21 cellular contexts compared by ENCODE assay signal in genomic region chr16:88805887-88806393, GRCh38. TPM values are rescaled to one million over a fixed set of nuclear protein-coding genes. Genes with fewer than 3 reads are reported as not detected.
A peak's percentile ranks its signal among the peaks of the same experiment; 100 is the strongest.
DNase-seq lines count a peak whose midpoint lies in the region; ATAC-seq, FAIRE-seq and TF ChIP-seq lines count a peak whose summit lies in the region.
"Had no signal": no experiment of that assay in that cellular context is flagged by ENCODE, and none has a peak within 500 bp of the region (broad histone marks: within the 10 kb centered on the region; RNA-seq: fewer than 3 reads in every experiment).

No MANE protein-coding gene starts in this region.

- H3K27ac ChIP-seq in HL-60 (replicated peaks) (peak overlapping the region; percentile 84), HepG2 (ENCODE audit: extremely low read length, insufficient read depth, low read length) (peak overlapping the region; percentile 8)
- H3K27ac ChIP-seq: ascending aorta, parathyroid adenoma, VCaP had no signal

- H3K9ac ChIP-seq in HepG2 (ENCODE audit: insufficient read depth, low read depth, low read length), result no peak overlapping the region
- H3K9ac ChIP-seq: parathyroid adenoma had no signal

- H3K27me3 ChIP-seq in Caco-2 (replicated peaks; ENCODE audit: control insufficient read depth, insufficient read depth, low read length) (no peaks in the 10 kb centered on the region), HL-60 (ENCODE audit: insufficient read depth, poor library complexity, severe bottlenecking) (no peaks in the 10 kb centered on the region), HepG2 (ENCODE audit: control insufficient read depth in 1 of 2, insufficient read depth in 2 of 2, low read length in 2 of 2) (no peaks in the 10 kb centered on the region)
- H3K27me3 ChIP-seq: ascending aorta had no signal

- H3K36me3 Mint-ChIP-seq in Caco-2 (ENCODE audit: insufficient read depth, unreplicated experiment), result peaks cover 93% of the 10 kb centered on the region
- H3K36me3 Mint-ChIP-seq in activated CD4-positive, alpha-beta memory T cell treated with anti-CD3 and anti-CD28 coated beads for 36 hours, result peaks cover 60% of the 10 kb centered on the region
- peaks cover 47% of the 10 kb centered on the region for H3K36me3 Mint-ChIP-seq in MCF 10A (ENCODE audit: insufficient read depth, unreplicated experiment)
- H3K36me3 Mint-ChIP-seq: naive B cell had no signal

- TF ChIP-seq RAD21 in HepG2 (CRISPR knock-in tag; IDR thresholded peaks at IDR 0.05), result no peak

- TF ChIP-seq EP300 in HepG2 (IDR thresholded peaks at IDR 0.05; ENCODE audit: low read depth in 2 of 2, low read length in 2 of 2) (no peak), HepG2 (CRISPR knock-in tag; IDR thresholded peaks at IDR 0.05; ENCODE audit: borderline replicate concordance) (no peak)

- intact Hi-C loops in Caco-2 (cut with micrococcal nuclease; ENCODE audit: unreplicated experiment), result no loop called here
- intact Hi-C loops in activated CD4-positive, alpha-beta memory T cell treated with anti-CD3 and anti-CD28 coated beads for 36 hours (cut with micrococcal nuclease), result no loop called here
- intact Hi-C loops in HepG2 (cut with micrococcal nuclease; ENCODE audit: unreplicated experiment), result no loop called here
- intact Hi-C loops in MCF 10A (cut with micrococcal nuclease), result no loop called here

- H3K27ac Mint-ChIP-seq in Caco-2 (ENCODE audit: unreplicated experiment) (no peak overlapping the region), MCF 10A (ENCODE audit: low read depth, unreplicated experiment) (no peak overlapping the region)
- no peak overlapping the region for H3K27ac Mint-ChIP-seq in activated CD4-positive, alpha-beta memory T cell treated with anti-CD3 and anti-CD28 coated beads for 36 hours
- H3K27ac Mint-ChIP-seq: B cell; effector memory CD8-positive, alpha-beta T cell had no signal

- H3K4me3 Mint-ChIP-seq in Caco-2 (ENCODE audit: unreplicated experiment) (peak overlapping the region; percentile 75), MCF 10A (ENCODE audit: unreplicated experiment) (no peak overlapping the region)
- H3K4me3 Mint-ChIP-seq in activated CD4-positive, alpha-beta memory T cell treated with anti-CD3 and anti-CD28 coated beads for 36 hours, result peak overlapping the region; percentile 37
- H3K4me3 Mint-ChIP-seq: B cell had no signal

- H3K4me2 ChIP-seq in HepG2 (ENCODE audit: low read depth, low read length), result no peak overlapping the region

- in situ Hi-C loops in HepG2 (cut with HindIII; ENCODE audit: extremely low pct_ligation_motif_present, low pct_unique_long_range_greater_than_20kb), result no loop called here

- no peak for ATAC-seq in HepG2
- ATAC-seq: effector memory CD8-positive, alpha-beta T cell had no signal

- no peak overlapping the region for H2AFZ ChIP-seq in HepG2 (ENCODE audit: low read length)
- H2AFZ ChIP-seq: parathyroid adenoma had no signal

- H3K36me3 ChIP-seq in Caco-2 (ENCODE audit: control insufficient read depth, insufficient read depth, low read length) (peaks cover 24% of the 10 kb centered on the region), HepG2 (replicated peaks in 1 of 2; ENCODE audit: control insufficient read depth in 1 of 2, insufficient read depth in 2 of 2, low read length in 2 of 2) (peaks cover 15 to 43% of the 10 kb centered on the region in 2 experiments)

- H3K4me3 ChIP-seq in Caco-2 (ENCODE audit: low read depth, low read length) (no peak overlapping the region), HL-60 (replicated peaks; ENCODE audit: insufficient read depth, low read length) (peak overlapping the region; percentile 67), HepG2 (replicated peaks in 1 of 3; ENCODE audit: insufficient read depth in 1 of 3, low read depth in 2 of 3, low read length in 3 of 3) (no peak overlapping the region)
- H3K4me3 ChIP-seq: ascending aorta had no signal

- no peak for FAIRE-seq in HepG2 (lab: Jason Lieb, UNC)
- FAIRE-seq: GM12891, islet of Langerhans, urothelium cell line had no signal

- peaks cover 11% of the 10 kb centered on the region; the same call in 1 of the 2 replicates for H4K20me1 ChIP-seq in HepG2 (ENCODE audit: insufficient read depth, low read length)

- no peaks in the 10 kb centered on the region for H3K9me3 Mint-ChIP-seq in Caco-2 (ENCODE audit: unreplicated experiment)
- no peaks in the 10 kb centered on the region for H3K9me3 Mint-ChIP-seq in activated CD4-positive, alpha-beta memory T cell treated with anti-CD3 and anti-CD28 coated beads for 36 hours
- no peaks in the 10 kb centered on the region for H3K9me3 Mint-ChIP-seq in MCF 10A (ENCODE audit: unreplicated experiment)
- H3K9me3 Mint-ChIP-seq: effector memory CD8-positive, alpha-beta T cell; naive B cell had no signal

- no peaks in the 10 kb centered on the region for H3K27me3 Mint-ChIP-seq in Caco-2 (ENCODE audit: insufficient read depth, unreplicated experiment)
- no peaks in the 10 kb centered on the region for H3K27me3 Mint-ChIP-seq in activated CD4-positive, alpha-beta memory T cell treated with anti-CD3 and anti-CD28 coated beads for 36 hours
- no peaks in the 10 kb centered on the region for H3K27me3 Mint-ChIP-seq in MCF 10A (ENCODE audit: insufficient read depth, unreplicated experiment)
- H3K27me3 Mint-ChIP-seq: B cell; effector memory CD8-positive, alpha-beta T cell; naive B cell had no signal

- DNase-seq in Caco-2 (no peak), HL-60 (ENCODE audit: low read depth in 1 of 2, low spot score in 1 of 2) (no peak), HepG2 (ENCODE audit: low spot score) (no peak), NCI-H226 (no peak), SW 1271 (lab: John Stamatoyannopoulos, UW) (no peak), MCF 10A (ENCODE audit: unreplicated experiment) (no peak)
- DNase-seq in activated CD4-positive, alpha-beta memory T cell treated with anti-CD3 and anti-CD28 coated beads for 36 hours, result no peak
- DNase-seq: activated effector memory CD4-positive, alpha-beta T cell treated with anti-CD3 and anti-CD28 coated beads, Interleukin-2, amount 50 U/mL, for 16 hours; effector memory CD8-positive, alpha-beta T cell; GF-D8; naive B cell; NCI-H187; Right ventricle myocardium superior; stimulated activated CD4-positive, alpha-beta T cell treated with anti-CD3 and anti-CD28 coated beads, Interleukin-2, amount 100 ng/mL, for 24 hours had no signal

- BruUV-seq in Caco-2 (replicated peaks; lab: Mats Ljungman, UMichigan), result no TSS peak
- no TSS peak for BruUV-seq in HepG2 (replicated peaks; lab: Mats Ljungman, UMichigan)
- BruUV-seq in MCF 10A (replicated peaks; lab: Mats Ljungman, UMichigan), result no TSS peak

- TF ChIP-seq POLR2A in HepG2 (IDR thresholded peaks at IDR 0.05; ENCODE audit: insufficient read depth in 1 of 2, low read depth in 2 of 2, low read length in 2 of 2), result no peak

- no peak for TF ChIP-seq CTCF in Caco-2 (IDR thresholded peaks at IDR 0.05; ENCODE audit: insufficient read depth in 1 of 2, low read depth in 1 of 2, low read length in 1 of 2, severe bottlenecking in 1 of 2, unreplicated experiment in 1 of 2)
- no peak for TF ChIP-seq CTCF in HL-60 (IDR thresholded peaks at IDR 0.05; ENCODE audit: insufficient read depth, low read length)
- no peak for TF ChIP-seq CTCF in HepG2 (CRISPR knock-in tag; IDR thresholded peaks at IDR 0.05)
- TF ChIP-seq CTCF in MCF 10A (IDR thresholded peaks at IDR 0.05; ENCODE audit: unreplicated experiment), result no peak

- WGBS in HepG2 (ENCODE audit: low lambda C conversion rate), result 100% methylated on average over 3 of the region's 21 CpGs

- CTCF ChIA-PET in Caco-2 (lab: Charles Lee), result interaction anchor here (3.1 kb wide), 1 partner anchor 69 kb away, joined by 10 read pairs; no protein-coding TSS in a partner anchor
- CTCF ChIA-PET in activated CD4-positive, alpha-beta memory T cell treated with anti-CD3 and anti-CD28 coated beads for 36 hours (lab: Charles Lee), result no interaction called here
- CTCF ChIA-PET in HepG2 (lab: Yijun Ruan, JAX; ENCODE audit: low intra/inter-chr PET ratio, low total read pairs), result no interaction called here
- CTCF ChIA-PET in MCF 10A (lab: Yijun Ruan, JAX), result interaction anchor here (0.6 kb wide), 1 partner anchor 261 kb away, joined by 3 read pairs; no protein-coding TSS in a partner anchor

- H3K4me1 ChIP-seq in Caco-2, result peaks cover 10% of the 10 kb centered on the region
- peaks cover 42% of the 10 kb centered on the region for H3K4me1 ChIP-seq in HepG2 (ENCODE audit: insufficient read depth, low read length)

- H3K79me2 ChIP-seq in HepG2 (ENCODE audit: insufficient read depth, low read length), result peaks cover 30% of the 10 kb centered on the region
- H3K79me2 ChIP-seq: parathyroid adenoma had no signal

- H3K9me3 ChIP-seq in Caco-2, result no peaks in the 10 kb centered on the region
- H3K9me3 ChIP-seq in HepG2 (ENCODE audit: low read length), result no peaks in the 10 kb centered on the region
- H3K9me3 ChIP-seq: ascending aorta had no signal

- POLR2A ChIA-PET in Caco-2 (lab: Charles Lee), result no interaction called here
- POLR2A ChIA-PET in activated CD4-positive, alpha-beta memory T cell treated with anti-CD3 and anti-CD28 coated beads for 36 hours (lab: Charles Lee), result interaction anchor here (0.6 to 1.2 kb wide), 4 partner anchors 22 to 102 kb away, joined by 3 read pairs; no protein-coding TSS in a partner anchor
- POLR2A ChIA-PET in HepG2 (lab: Yijun Ruan, JAX), result interaction anchor here (1.6 to 2.2 kb wide), 2 partner anchors 42 to 46 kb away, joined by 5 to 6 read pairs; no protein-coding TSS in a partner anchor
- POLR2A ChIA-PET in MCF 10A (lab: Yijun Ruan, JAX), result interaction anchor here (0.7 to 1.2 kb wide), 2 partner anchors 22 to 52 kb away, joined by 4 to 5 read pairs; no protein-coding TSS in a partner anchor

- H3K4me1 Mint-ChIP-seq in Caco-2 (ENCODE audit: low read depth, unreplicated experiment) (no peaks in the 10 kb centered on the region), MCF 10A (ENCODE audit: insufficient read depth, unreplicated experiment) (no peaks in the 10 kb centered on the region)
- peaks cover 33% of the 10 kb centered on the region for H3K4me1 Mint-ChIP-seq in activated CD4-positive, alpha-beta memory T cell treated with anti-CD3 and anti-CD28 coated beads for 36 hours (ENCODE audit: low read depth)

RNA-seq across cellular contexts. Expression of gene CDT1, which starts 2.4 kb away (rescaled TPM):
- total RNA-seq in Caco-2 (2022) (97.7 and 98.0 TPM in 2 replicates), HepG2 (2016; rRNA removed; fragmentation: Illumina TruSeq; extraction: Trizol) (16.5 and 23.1 TPM in 2 replicates), MCF 10A (2022) (5.3 and 16.6 TPM in 2 replicates)
- total RNA-seq in activated CD4-positive, alpha-beta memory T cell treated with anti-CD3 and anti-CD28 coated beads for 36 hours, result 100 to 1,000 TPM; 169 to 183 TPM
- 14.3 and 18.2 TPM in 2 replicates for total RNA-seq in HepG2 (2016; cell fraction: cytosol; rRNA removed; fragmentation: Illumina TruSeq; extraction: Trizol; ENCODE audit: low read depth)
- 15.0 and 21.7 TPM in 2 replicates for total RNA-seq in HepG2 (2016; cell fraction: insoluble cytoplasmic fraction; rRNA removed; fragmentation: Illumina TruSeq; extraction: Trizol)
- total RNA-seq in HepG2 (2016; cell fraction: membrane; rRNA removed; fragmentation: Illumina TruSeq; extraction: Trizol), result 30.9 and 31.0 TPM in 2 replicates
- 12.6 and 18.8 TPM in 2 replicates for total RNA-seq in HepG2 (2016; cell fraction: nucleus; rRNA removed; fragmentation: Illumina TruSeq; extraction: Trizol)
- polyA plus RNA-seq in HepG2 (2011; rRNA removed), result 17.9 and 23.8 TPM in 2 replicates
- polyA plus RNA-seq in HepG2 (2011; cell fraction: cytosol; rRNA removed), result 15.0 and 37.3 TPM in 2 replicates
- 29.6 and 46.8 TPM in 2 replicates for polyA plus RNA-seq in HepG2 (2011; cell fraction: nucleus; rRNA removed)
- 13.5 and 17.6 TPM in 2 replicates for polyA plus RNA-seq in HepG2 (2012)
- 18.5 and 24.2 TPM in 2 replicates for polyA plus RNA-seq in HepG2 (2016; cell fraction: cytosol; fragmentation: Illumina TruSeq; extraction: Trizol; ENCODE audit: low read depth)
- 22.4 and 29.0 TPM in 2 replicates for polyA plus RNA-seq in HepG2 (2016; cell fraction: insoluble cytoplasmic fraction; fragmentation: Illumina TruSeq; extraction: Trizol; ENCODE audit: low read depth)
- 25.4 and 37.1 TPM in 2 replicates for polyA plus RNA-seq in HepG2 (2016; cell fraction: membrane; fragmentation: Illumina TruSeq; extraction: Trizol; ENCODE audit: low read depth)
- 34.6 and 39.8 TPM in 2 replicates for polyA plus RNA-seq in HepG2 (2016; cell fraction: nucleus; fragmentation: Illumina TruSeq; extraction: Trizol; ENCODE audit: insufficient read depth, low read depth)
- polyA minus RNA-seq in HepG2 (2011; rRNA and poly(A)+ RNA removed; ENCODE audit: low replicate concordance), result 25.0 and 71.0 TPM in 2 replicates
- polyA minus RNA-seq in HepG2 (2011; cell fraction: cytosol; rRNA and poly(A)+ RNA removed), result 28.6 and 52.8 TPM in 2 replicates
- 6.7 and 8.8 TPM in 2 replicates for polyA minus RNA-seq in HepG2 (2011; cell fraction: nucleus; rRNA and poly(A)+ RNA removed)
- total RNA-seq: ascending aorta had no signal

RNA-seq across cellular contexts. Expression of gene APRT, which starts 5.8 kb away (rescaled TPM):
- total RNA-seq in Caco-2 (2022) (251 and 268 TPM in 2 replicates), HepG2 (2016; rRNA removed; fragmentation: Illumina TruSeq; extraction: Trizol) (242 and 274 TPM in 2 replicates), MCF 10A (2022) (231 and 248 TPM in 2 replicates)
- total RNA-seq in activated CD4-positive, alpha-beta memory T cell treated with anti-CD3 and anti-CD28 coated beads for 36 hours, result 100 to 1,000 TPM; 270 to 272 TPM
- total RNA-seq in HepG2 (2016; cell fraction: cytosol; rRNA removed; fragmentation: Illumina TruSeq; extraction: Trizol; ENCODE audit: low read depth), result 163 and 167 TPM in 2 replicates
- 238 and 275 TPM in 2 replicates for total RNA-seq in HepG2 (2016; cell fraction: insoluble cytoplasmic fraction; rRNA removed; fragmentation: Illumina TruSeq; extraction: Trizol)
- 188 and 208 TPM in 2 replicates for total RNA-seq in HepG2 (2016; cell fraction: membrane; rRNA removed; fragmentation: Illumina TruSeq; extraction: Trizol)
- 99.7 and 110 TPM in 2 replicates for total RNA-seq in HepG2 (2016; cell fraction: nucleus; rRNA removed; fragmentation: Illumina TruSeq; extraction: Trizol)
- 155 and 210 TPM in 2 replicates for polyA plus RNA-seq in HepG2 (2011; rRNA removed)
- 94.2 and 153 TPM in 2 replicates for polyA plus RNA-seq in HepG2 (2011; cell fraction: cytosol; rRNA removed)
- polyA plus RNA-seq in HepG2 (2011; cell fraction: nucleus; rRNA removed), result 101 and 126 TPM in 2 replicates
- 136 and 175 TPM in 2 replicates for polyA plus RNA-seq in HepG2 (2012)
- 172 and 184 TPM in 2 replicates for polyA plus RNA-seq in HepG2 (2016; cell fraction: cytosol; fragmentation: Illumina TruSeq; extraction: Trizol; ENCODE audit: low read depth)
- 339 and 349 TPM in 2 replicates for polyA plus RNA-seq in HepG2 (2016; cell fraction: insoluble cytoplasmic fraction; fragmentation: Illumina TruSeq; extraction: Trizol; ENCODE audit: low read depth)
- polyA plus RNA-seq in HepG2 (2016; cell fraction: membrane; fragmentation: Illumina TruSeq; extraction: Trizol; ENCODE audit: low read depth), result 196 and 203 TPM in 2 replicates
- 192 and 201 TPM in 2 replicates for polyA plus RNA-seq in HepG2 (2016; cell fraction: nucleus; fragmentation: Illumina TruSeq; extraction: Trizol; ENCODE audit: insufficient read depth, low read depth)
- 83.2 and 86.7 TPM in 2 replicates for polyA minus RNA-seq in HepG2 (2011; rRNA and poly(A)+ RNA removed; ENCODE audit: low replicate concordance)
- polyA minus RNA-seq in HepG2 (2011; cell fraction: cytosol; rRNA and poly(A)+ RNA removed), result 75.3 and 84.8 TPM in 2 replicates
- polyA minus RNA-seq in HepG2 (2011; cell fraction: nucleus; rRNA and poly(A)+ RNA removed), result 35.7 and 49.8 TPM in 2 replicates

RNA-seq across cellular contexts. Expression of gene PIEZO1, which starts 20.9 kb away (rescaled TPM):
- total RNA-seq in Caco-2 (2022) (248 and 284 TPM in 2 replicates), HepG2 (2016; rRNA removed; fragmentation: Illumina TruSeq; extraction: Trizol) (32.5 and 85.0 TPM in 2 replicates), MCF 10A (2022) (193 and 195 TPM in 2 replicates)
- total RNA-seq in activated CD4-positive, alpha-beta memory T cell treated with anti-CD3 and anti-CD28 coated beads for 36 hours, result 100 to 1,000 TPM; 221 to 234 TPM
- total RNA-seq in HepG2 (2016; cell fraction: cytosol; rRNA removed; fragmentation: Illumina TruSeq; extraction: Trizol; ENCODE audit: low read depth), result 42.1 and 42.4 TPM in 2 replicates
- 27.7 and 89.8 TPM in 2 replicates for total RNA-seq in HepG2 (2016; cell fraction: insoluble cytoplasmic fraction; rRNA removed; fragmentation: Illumina TruSeq; extraction: Trizol)
- total RNA-seq in HepG2 (2016; cell fraction: membrane; rRNA removed; fragmentation: Illumina TruSeq; extraction: Trizol), result 37.0 TPM in 2 replicates
- 117 and 146 TPM in 2 replicates for total RNA-seq in HepG2 (2016; cell fraction: nucleus; rRNA removed; fragmentation: Illumina TruSeq; extraction: Trizol)
- polyA plus RNA-seq in HepG2 (2011; rRNA removed), result 67.9 and 93.5 TPM in 2 replicates
- polyA plus RNA-seq in HepG2 (2011; cell fraction: cytosol; rRNA removed), result 42.8 and 69.2 TPM in 2 replicates
- polyA plus RNA-seq in HepG2 (2011; cell fraction: nucleus; rRNA removed), result 643 and 860 TPM in 2 replicates
- polyA plus RNA-seq in HepG2 (2012), result 52.4 and 78.3 TPM in 2 replicates
- 12.7 and 13.6 TPM in 2 replicates for polyA plus RNA-seq in HepG2 (2016; cell fraction: cytosol; fragmentation: Illumina TruSeq; extraction: Trizol; ENCODE audit: low read depth)
- polyA plus RNA-seq in HepG2 (2016; cell fraction: insoluble cytoplasmic fraction; fragmentation: Illumina TruSeq; extraction: Trizol; ENCODE audit: low read depth), result 33.4 and 36.7 TPM in 2 replicates
- polyA plus RNA-seq in HepG2 (2016; cell fraction: membrane; fragmentation: Illumina TruSeq; extraction: Trizol; ENCODE audit: low read depth), result 20.6 and 22.7 TPM in 2 replicates
- 296 and 336 TPM in 2 replicates for polyA plus RNA-seq in HepG2 (2016; cell fraction: nucleus; fragmentation: Illumina TruSeq; extraction: Trizol; ENCODE audit: insufficient read depth, low read depth)
- 101 and 184 TPM in 2 replicates for polyA minus RNA-seq in HepG2 (2011; rRNA and poly(A)+ RNA removed; ENCODE audit: low replicate concordance)
- 44.8 and 52.9 TPM in 2 replicates for polyA minus RNA-seq in HepG2 (2011; cell fraction: cytosol; rRNA and poly(A)+ RNA removed)
- polyA minus RNA-seq in HepG2 (2011; cell fraction: nucleus; rRNA and poly(A)+ RNA removed), result 89.5 and 109 TPM in 2 replicates

RNA-seq across cellular contexts. Expression of gene GALNS, which starts 50.8 kb away (rescaled TPM):
- total RNA-seq in Caco-2 (2022), result 55.3 and 57.8 TPM in 2 replicates
- 10 to 100 TPM; 22.0 to 24.1 TPM for total RNA-seq in activated CD4-positive, alpha-beta memory T cell treated with anti-CD3 and anti-CD28 coated beads for 36 hours
- 2.8 and 9.2 TPM in 2 replicates for total RNA-seq in HepG2 (2016; rRNA removed; fragmentation: Illumina TruSeq; extraction: Trizol)
- 3.6 and 3.7 TPM in 2 replicates for total RNA-seq in HepG2 (2016; cell fraction: cytosol; rRNA removed; fragmentation: Illumina TruSeq; extraction: Trizol; ENCODE audit: low read depth)
- 2.6 and 11.0 TPM in 2 replicates for total RNA-seq in HepG2 (2016; cell fraction: insoluble cytoplasmic fraction; rRNA removed; fragmentation: Illumina TruSeq; extraction: Trizol)
- total RNA-seq in HepG2 (2016; cell fraction: membrane; rRNA removed; fragmentation: Illumina TruSeq; extraction: Trizol), result 4.2 and 5.1 TPM in 2 replicates
- 12.2 and 14.1 TPM in 2 replicates for total RNA-seq in HepG2 (2016; cell fraction: nucleus; rRNA removed; fragmentation: Illumina TruSeq; extraction: Trizol)
- 9.5 and 9.8 TPM in 2 replicates for polyA plus RNA-seq in HepG2 (2011; rRNA removed)
- polyA plus RNA-seq in HepG2 (2011; cell fraction: cytosol; rRNA removed), result 7.1 and 10.3 TPM in 2 replicates
- 30.6 and 39.2 TPM in 2 replicates for polyA plus RNA-seq in HepG2 (2011; cell fraction: nucleus; rRNA removed)
- 8.2 and 13.0 TPM in 2 replicates for polyA plus RNA-seq in HepG2 (2012)
- 2.4 and 2.8 TPM in 2 replicates for polyA plus RNA-seq in HepG2 (2016; cell fraction: cytosol; fragmentation: Illumina TruSeq; extraction: Trizol; ENCODE audit: low read depth)
- 4.4 and 4.7 TPM in 2 replicates for polyA plus RNA-seq in HepG2 (2016; cell fraction: insoluble cytoplasmic fraction; fragmentation: Illumina TruSeq; extraction: Trizol; ENCODE audit: low read depth)
- polyA plus RNA-seq in HepG2 (2016; cell fraction: membrane; fragmentation: Illumina TruSeq; extraction: Trizol; ENCODE audit: low read depth), result 4.1 and 4.7 TPM in 2 replicates
- 27.3 and 29.9 TPM in 2 replicates for polyA plus RNA-seq in HepG2 (2016; cell fraction: nucleus; fragmentation: Illumina TruSeq; extraction: Trizol; ENCODE audit: insufficient read depth, low read depth)
- 11.5 and 13.9 TPM in 2 replicates for polyA minus RNA-seq in HepG2 (2011; rRNA and poly(A)+ RNA removed; ENCODE audit: low replicate concordance)
- 5.2 and 6.1 TPM in 2 replicates for polyA minus RNA-seq in HepG2 (2011; cell fraction: cytosol; rRNA and poly(A)+ RNA removed)
- polyA minus RNA-seq in HepG2 (2011; cell fraction: nucleus; rRNA and poly(A)+ RNA removed), result 13.4 and 18.0 TPM in 2 replicates
- total RNA-seq in MCF 10A (2022), result 26.0 and 31.6 TPM in 2 replicates

RNA-seq across cellular contexts. Expression of gene TRAPPC2L, which starts 51.0 kb away (rescaled TPM):
- 179 and 181 TPM in 2 replicates for total RNA-seq in Caco-2 (2022)
- 10 to 100 TPM; 63.6 to 71.5 TPM for total RNA-seq in activated CD4-positive, alpha-beta memory T cell treated with anti-CD3 and anti-CD28 coated beads for 36 hours
- 107 and 158 TPM in 2 replicates for total RNA-seq in HepG2 (2016; rRNA removed; fragmentation: Illumina TruSeq; extraction: Trizol)
- 39.7 and 49.5 TPM in 2 replicates for total RNA-seq in HepG2 (2016; cell fraction: cytosol; rRNA removed; fragmentation: Illumina TruSeq; extraction: Trizol; ENCODE audit: low read depth)
- 117 and 161 TPM in 2 replicates for total RNA-seq in HepG2 (2016; cell fraction: insoluble cytoplasmic fraction; rRNA removed; fragmentation: Illumina TruSeq; extraction: Trizol)
- 55.4 and 64.8 TPM in 2 replicates for total RNA-seq in HepG2 (2016; cell fraction: membrane; rRNA removed; fragmentation: Illumina TruSeq; extraction: Trizol)
- total RNA-seq in HepG2 (2016; cell fraction: nucleus; rRNA removed; fragmentation: Illumina TruSeq; extraction: Trizol), result 54.9 and 68.3 TPM in 2 replicates
- 94.9 and 96.3 TPM in 2 replicates for polyA plus RNA-seq in HepG2 (2011; rRNA removed)
- 49.7 and 65.0 TPM in 2 replicates for polyA plus RNA-seq in HepG2 (2011; cell fraction: cytosol; rRNA removed)
- polyA plus RNA-seq in HepG2 (2011; cell fraction: nucleus; rRNA removed), result 60.0 and 63.3 TPM in 2 replicates
- polyA plus RNA-seq in HepG2 (2012), result 72.5 and 94.4 TPM in 2 replicates
- 51.9 and 69.2 TPM in 2 replicates for polyA plus RNA-seq in HepG2 (2016; cell fraction: cytosol; fragmentation: Illumina TruSeq; extraction: Trizol; ENCODE audit: low read depth)
- 217 and 222 TPM in 2 replicates for polyA plus RNA-seq in HepG2 (2016; cell fraction: insoluble cytoplasmic fraction; fragmentation: Illumina TruSeq; extraction: Trizol; ENCODE audit: low read depth)
- 75.4 and 76.3 TPM in 2 replicates for polyA plus RNA-seq in HepG2 (2016; cell fraction: membrane; fragmentation: Illumina TruSeq; extraction: Trizol; ENCODE audit: low read depth)
- 124 and 134 TPM in 2 replicates for polyA plus RNA-seq in HepG2 (2016; cell fraction: nucleus; fragmentation: Illumina TruSeq; extraction: Trizol; ENCODE audit: insufficient read depth, low read depth)
- 63.0 and 105 TPM in 2 replicates for polyA minus RNA-seq in HepG2 (2011; rRNA and poly(A)+ RNA removed; ENCODE audit: low replicate concordance)
- polyA minus RNA-seq in HepG2 (2011; cell fraction: cytosol; rRNA and poly(A)+ RNA removed), result 10.9 and 13.1 TPM in 2 replicates
- 45.4 and 54.3 TPM in 2 replicates for polyA minus RNA-seq in HepG2 (2011; cell fraction: nucleus; rRNA and poly(A)+ RNA removed)
- 35.6 and 42.6 TPM in 2 replicates for total RNA-seq in MCF 10A (2022)

Comparison
In these comparisons a context has a peak if more than half of its experiments do, and no peak if none do; other contexts are left out.
1. CTCF ChIA-PET loops: an anchor here in Caco-2 (3.1 kb wide) and MCF 10A (0.6 kb wide); none called in activated CD4-positive, alpha-beta memory T cell treated with anti-CD3 and anti-CD28 coated beads for 36 hours and HepG2.